Comparison of ENCODE assay signal across 1 cellular context in genomic region chr11:73521621-73522020, GRCh38.
TF ChIP-seq lines count a peak whose summit lies in the region.

No MANE protein-coding gene starts in this region.

TF ChIP-seq in HEK293, 187 proteins besides CTCF, POLR2A, EP300 and RAD21 (continued from another document):
- TF ChIP-seq, protein P1, sequence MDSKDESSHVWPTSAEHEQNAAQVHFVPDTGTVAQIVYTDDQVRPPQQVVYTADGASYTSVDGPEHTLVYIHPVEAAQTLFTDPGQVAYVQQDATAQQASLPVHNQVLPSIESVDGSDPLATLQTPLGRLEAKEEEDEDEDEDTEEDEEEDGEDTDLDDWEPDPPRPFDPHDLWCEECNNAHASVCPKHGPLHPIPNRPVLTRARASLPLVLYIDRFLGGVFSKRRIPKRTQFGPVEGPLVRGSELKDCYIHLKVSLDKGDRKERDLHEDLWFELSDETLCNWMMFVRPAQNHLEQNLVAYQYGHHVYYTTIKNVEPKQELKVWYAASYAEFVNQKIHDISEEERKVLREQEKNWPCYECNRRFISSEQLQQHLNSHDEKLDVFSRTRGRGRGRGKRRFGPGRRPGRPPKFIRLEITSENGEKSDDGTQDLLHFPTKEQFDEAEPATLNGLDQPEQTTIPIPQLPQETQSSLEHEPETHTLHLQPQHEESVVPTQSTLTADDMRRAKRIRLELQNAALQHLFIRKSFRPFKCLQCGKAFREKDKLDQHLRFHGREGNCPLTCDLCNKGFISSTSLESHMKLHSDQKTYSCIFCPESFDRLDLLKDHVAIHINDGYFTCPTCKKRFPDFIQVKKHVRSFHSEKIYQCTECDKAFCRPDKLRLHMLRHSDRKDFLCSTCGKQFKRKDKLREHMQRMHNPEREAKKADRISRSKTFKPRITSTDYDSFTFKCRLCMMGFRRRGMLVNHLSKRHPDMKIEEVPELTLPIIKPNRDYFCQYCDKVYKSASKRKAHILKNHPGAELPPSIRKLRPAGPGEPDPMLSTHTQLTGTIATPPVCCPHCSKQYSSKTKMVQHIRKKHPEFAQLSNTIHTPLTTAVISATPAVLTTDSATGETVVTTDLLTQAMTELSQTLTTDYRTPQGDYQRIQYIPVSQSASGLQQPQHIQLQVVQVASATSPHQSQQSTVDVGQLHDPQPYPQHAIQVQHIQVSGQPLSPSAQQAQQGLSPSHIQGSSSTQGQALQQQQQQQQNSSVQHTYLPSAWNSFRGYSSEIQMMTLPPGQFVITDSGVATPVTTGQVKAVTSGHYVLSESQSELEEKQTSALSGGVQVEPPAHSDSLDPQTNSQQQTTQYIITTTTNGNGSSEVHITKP (tag by site-specific recombination; IDR thresholded peaks at IDR 0.05): no peak
- TF ChIP-seq ZNF23 (tag by site-specific recombination; IDR thresholded peaks at IDR 0.05; ENCODE audit: borderline replicate concordance): no peak
- no peak for TF ChIP-seq ZNF791 (tag by site-specific recombination; IDR thresholded peaks at IDR 0.05)
- no peak for TF ChIP-seq ZNF248 (tag by site-specific recombination; IDR thresholded peaks at IDR 0.05)
- TF ChIP-seq PRDM6 (tag by site-specific recombination; IDR thresholded peaks at IDR 0.05): peak; percentile 45
- TF ChIP-seq MEIS1 (CRISPR knock-in tag; IDR thresholded peaks at IDR 0.05; ENCODE audit: borderline replicate concordance): peak; percentile 44; the same call in 1 of the 2 replicates
- TF ChIP-seq GLIS2 (tag by site-specific recombination; IDR thresholded peaks at IDR 0.05): no peak
- no peak for TF ChIP-seq WT1 (tag by site-specific recombination; IDR thresholded peaks at IDR 0.05)
- TF ChIP-seq ZNF112 (tag by site-specific recombination; IDR thresholded peaks at IDR 0.05): no peak
- no peak for TF ChIP-seq ZNF701 (tag by site-specific recombination; IDR thresholded peaks at IDR 0.05)
- TF ChIP-seq ZNF585B (tag by site-specific recombination; IDR thresholded peaks at IDR 0.05): no peak
- TF ChIP-seq, protein P2, sequence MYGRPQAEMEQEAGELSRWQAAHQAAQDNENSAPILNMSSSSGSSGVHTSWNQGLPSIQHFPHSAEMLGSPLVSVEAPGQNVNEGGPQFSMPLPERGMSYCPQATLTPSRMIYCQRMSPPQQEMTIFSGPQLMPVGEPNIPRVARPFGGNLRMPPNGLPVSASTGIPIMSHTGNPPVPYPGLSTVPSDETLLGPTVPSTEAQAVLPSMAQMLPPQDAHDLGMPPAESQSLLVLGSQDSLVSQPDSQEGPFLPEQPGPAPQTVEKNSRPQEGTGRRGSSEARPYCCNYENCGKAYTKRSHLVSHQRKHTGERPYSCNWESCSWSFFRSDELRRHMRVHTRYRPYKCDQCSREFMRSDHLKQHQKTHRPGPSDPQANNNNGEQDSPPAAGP (tag by site-specific recombination; IDR thresholded peaks at IDR 0.05): no peak
- no peak for TF ChIP-seq ZNF138 (tag by site-specific recombination; IDR thresholded peaks at IDR 0.05; ENCODE audit: borderline replicate concordance)
- no peak for TF ChIP-seq ZBTB44 (tag by site-specific recombination; IDR thresholded peaks at IDR 0.05)
- TF ChIP-seq ZNF664 (tag by site-specific recombination; IDR thresholded peaks at IDR 0.05): no peak
- no peak for TF ChIP-seq SP2 (tag by site-specific recombination; IDR thresholded peaks at IDR 0.05)
